32 cellular contexts compared by ENCODE assay signal in genomic region chr11:97419729-97420128, GRCh38.
"Had no signal": no experiment of that assay in that cellular context is flagged by ENCODE, and none has a peak within 500 bp of the region (broad histone marks: within the 10 kb centered on the region; RNA-seq: fewer than 3 reads in every experiment).

No MANE protein-coding gene starts in this region.

- H3K9me3 ChIP-seq: MG63, SJSA1, SK-N-SH had no signal

- DNase-seq: Kasumi-1, MG63, NCI-H1048, NCI-H1092 treated with DMSO at 0.1 percent for 48 hours, NCI-H1105 treated with DMSO at 0.1 percent for 48 hours, NCI-H1417, NCI-H1436, NCI-H146, NCI-H1694, NCI-H187, NCI-H1930, NCI-H2029 treated with DMSO at 0.1 percent for 48 hours, NCI-H2081 treated with DMSO at 0.1 percent for 48 hours, NCI-H2107, NCI-H2171, NCI-H226, NCI-H446 treated with DMSO at 0.1 percent for 48 hours, NCI-H510A, NCI-H524, NCI-H526, NCI-H69, NCI-H748 treated with DMSO at 0.1 percent for 48 hours, NCI-H82, PC-9, Right ventricle myocardium superior, SHP77 treated with DMSO at 0.1 percent for 48 hours, SK-N-SH, SW 1271 had no signal

- H3K36me3 ChIP-seq: MG63, SJSA1 had no signal

- H3K4me2 ChIP-seq: PC-9, SK-N-SH had no signal

- H3K4me3 ChIP-seq: MG63, PC-9, SJSA1 had no signal

- H2AFZ ChIP-seq: PC-9 had no signal

- FAIRE-seq: RCC 7860 had no signal

- H3K27ac ChIP-seq: PC-9, RWPE1, SJSA1 had no signal

- H3K4me1 ChIP-seq: SJSA1 had no signal

- H3K27me3 ChIP-seq: MG63, SJSA1 had no signal

- H3K9ac ChIP-seq: SK-N-SH had no signal

- ATAC-seq: Panc1 had no signal
